15 cellular contexts compared by ENCODE assay signal in genomic region chr5:75640395-75640794, GRCh38. TPM values are rescaled to one million over a fixed set of nuclear protein-coding genes. Genes with fewer than 3 reads are reported as not detected.
DNase-seq lines count a peak whose midpoint lies in the region; ATAC-seq and TF ChIP-seq lines count a peak whose summit lies in the region.
"Had no signal": no experiment of that assay in that cellular context is flagged by ENCODE, and none has a peak within 500 bp of the region (broad histone marks: within the 10 kb centered on the region; RNA-seq: fewer than 3 reads in every experiment).

No MANE protein-coding gene starts in this region.

- H3K27ac ChIP-seq in mammary epithelial cell (ENCODE audit: insufficient read depth, low read depth, low read length) = peak overlapping the region; percentile 66

- no peaks in the 10 kb centered on the region for H3K9me3 Mint-ChIP-seq in stimulated activated memory B cell treated with anti-CD40 and anti-IgM and Interleukin-4, amounts not matched to agents 10 μg/mL and 1 μg/mL and 100 μg/mL, for 72 hours
- H3K9me3 Mint-ChIP-seq: natural killer cell had no signal

- no peak overlapping the region for H3K4me3 Mint-ChIP-seq in stimulated activated memory B cell treated with anti-CD40 and anti-IgM and Interleukin-4, amounts not matched to agents 10 μg/mL and 1 μg/mL and 100 μg/mL, for 72 hours
- H3K4me3 Mint-ChIP-seq: activated naive CD8-positive, alpha-beta T cell treated with anti-CD3 and anti-CD28 coated beads, Interleukin-2, amount 50 U/mL, for 24 hours; natural killer cell had no signal

- no peaks in the 10 kb centered on the region for H3K36me3 ChIP-seq in mammary epithelial cell (ENCODE audit: insufficient read depth, low read length)

- in situ Hi-C loops in mammary epithelial cell (cut with MboI; ENCODE audit: low sequenced_read_pairs in 2 of 2) = no loop called here

- DNase-seq in AG08396 (ENCODE audit: low spot score) (peak; percentile 83), HT1080 (ENCODE audit: low read depth) (peak; percentile 73), mammary epithelial cell (peak; percentile 60), iris pigment epithelial cell (ENCODE audit: low read depth) (peak; percentile 95), left ventricle myocardium superior (no peak), NCI-H2227 treated with DMSO at 0.1 percent for 48 hours (lab: John Stamatoyannopoulos, UW) (no peak)
- DNase-seq in stimulated activated CD4-positive, alpha-beta T cell treated with anti-CD3 and anti-CD28 coated beads, Interleukin-2, amount 100 ng/mL, for 24 hours = no peak
- DNase-seq: activated CD8-positive, alpha-beta memory T cell treated with anti-CD3 and anti-CD28 coated beads, Interleukin-2, amount 50 U/mL, for 4 hours; activated naive CD8-positive, alpha-beta T cell treated with anti-CD3 and anti-CD28 coated beads, Interleukin-2, amount 50 U/mL, for 24 hours; C1 segment of cervical spinal cord; KG1; kidney; natural killer cell had no signal

- H3K27ac Mint-ChIP-seq in stimulated activated memory B cell treated with anti-CD40 and anti-IgM and Interleukin-4, amounts not matched to agents 10 μg/mL and 1 μg/mL and 100 μg/mL, for 72 hours = no peak overlapping the region
- H3K27ac Mint-ChIP-seq: activated naive CD8-positive, alpha-beta T cell treated with anti-CD3 and anti-CD28 coated beads, Interleukin-2, amount 50 U/mL, for 24 hours; natural killer cell had no signal

- BruUV-seq in mammary epithelial cell (replicated peaks; lab: Mats Ljungman, UMichigan) = no TSS peak

- H2AFZ ChIP-seq in mammary epithelial cell (ENCODE audit: low read depth, low read length) = peak overlapping the region; percentile 2

- CTCF ChIA-PET in mammary epithelial cell (lab: Charles Lee; ENCODE audit: low non-redundant PET) = no interaction called here

- peaks cover 14% of the 10 kb centered on the region for H3K4me1 ChIP-seq in mammary epithelial cell (ENCODE audit: insufficient read depth, low read length)

- intact Hi-C loops in mammary epithelial cell (cut with micrococcal nuclease) = no loop called here
- intact Hi-C loops in left ventricle myocardium superior (cut with micrococcal nuclease) = no loop called here

- no peaks in the 10 kb centered on the region for H3K9me3 ChIP-seq in mammary epithelial cell (replicated peaks; ENCODE audit: insufficient read depth, low read length)

- H4K20me1 ChIP-seq in mammary epithelial cell (ENCODE audit: insufficient read depth, low read length) = no peaks in the 10 kb centered on the region

- no peaks in the 10 kb centered on the region for H3K27me3 ChIP-seq in mammary epithelial cell (ENCODE audit: insufficient read depth, low read length)

- no peak overlapping the region for H3K4me3 ChIP-seq in mammary epithelial cell (replicated peaks in 1 of 3; ENCODE audit: insufficient read depth in 1 of 3, low read depth in 2 of 3, low read length in 3 of 3)
- H3K4me3 ChIP-seq: smooth muscle cell had no signal

- H3K27me3 Mint-ChIP-seq in stimulated activated memory B cell treated with anti-CD40 and anti-IgM and Interleukin-4, amounts not matched to agents 10 μg/mL and 1 μg/mL and 100 μg/mL, for 72 hours = no peaks in the 10 kb centered on the region

- H3K4me2 ChIP-seq in mammary epithelial cell (ENCODE audit: insufficient read depth, low read depth, low read length) = peak overlapping the region; percentile 71
- H3K4me2 ChIP-seq: smooth muscle cell had no signal

- H3K79me2 ChIP-seq in mammary epithelial cell (ENCODE audit: insufficient read depth, low read length) = no peaks in the 10 kb centered on the region

- H3K36me3 Mint-ChIP-seq in stimulated activated memory B cell treated with anti-CD40 and anti-IgM and Interleukin-4, amounts not matched to agents 10 μg/mL and 1 μg/mL and 100 μg/mL, for 72 hours = peaks cover 10% of the 10 kb centered on the region
- H3K36me3 Mint-ChIP-seq: natural killer cell had no signal

- dilution Hi-C loops in mammary epithelial cell (cut with HindIII; ENCODE audit: low sequenced_read_pairs) = no loop called here

- TF ChIP-seq CTCF in mammary epithelial cell (conservative IDR thresholded peaks at IDR 0.05 in 1 of 2, IDR thresholded peaks at IDR 0.05 in 1 of 2; ENCODE audit: extremely low read depth in 1 of 2, insufficient read depth in 1 of 2, low read depth in 1 of 2, low read length in 2 of 2) = no peak

- no peak overlapping the region for H3K9ac ChIP-seq in mammary epithelial cell (ENCODE audit: insufficient read depth, low read length)

- ATAC-seq in left ventricle myocardium superior = no peak
- no peak for ATAC-seq in stimulated activated memory B cell treated with anti-CD40 and anti-IgM and Interleukin-4, amounts not matched to agents 10 μg/mL and 1 μg/mL and 100 μg/mL, for 72 hours
- ATAC-seq: activated naive CD8-positive, alpha-beta T cell treated with anti-CD3 and anti-CD28 coated beads, Interleukin-2, amount 50 U/mL, for 24 hours; natural killer cell had no signal

- H3K4me1 Mint-ChIP-seq in stimulated activated memory B cell treated with anti-CD40 and anti-IgM and Interleukin-4, amounts not matched to agents 10 μg/mL and 1 μg/mL and 100 μg/mL, for 72 hours = no peaks in the 10 kb centered on the region
- H3K4me1 Mint-ChIP-seq: activated naive CD8-positive, alpha-beta T cell treated with anti-CD3 and anti-CD28 coated beads, Interleukin-2, amount 50 U/mL, for 24 hours; natural killer cell had no signal

RNA-seq across cellular contexts. Expression of gene ANKDD1B, which starts 29.1 kb away (rescaled TPM):
- 0.03 TPM in 1 of 2 replicates, not detected in the other for total RNA-seq in HT1080 (2014; rRNA removed; shearing (Covaris generic))
- 0.03 TPM in 1 of 2 replicates, not detected in the other for polyA plus RNA-seq in HT1080 (2015; cell fraction: cytosol; rRNA removed)
- 0.17 TPM in 1 of 2 replicates, not detected in the other for polyA plus RNA-seq in HT1080 (2015; cell fraction: nucleus; rRNA removed)
- 1 to 10 TPM in 1 of 2 donors, under 1 TPM in 1; 0.52 to 1.5 TPM for total RNA-seq in mammary epithelial cell
- 0.06 TPM for polyA plus RNA-seq in mammary epithelial cell
- polyA minus RNA-seq in mammary epithelial cell = not detected
- total RNA-seq in left ventricle myocardium superior = 0.25 TPM
- polyA plus RNA-seq: smooth muscle cell had no signal

Comparison
In these comparisons a context has a peak if more than half of its experiments do, and no peak if none do; other contexts are left out.
1. DNase-seq: peak in AG08396 (single experiment), HT1080 (single experiment), mammary epithelial cell (single experiment) and iris pigment epithelial cell (single experiment); none in stimulated activated CD4-positive, alpha-beta T cell treated with anti-CD3 and anti-CD28 coated beads, Interleukin-2, amount 100 ng/mL, for 24 hours (0 of 2), left ventricle myocardium superior (single experiment) and NCI-H2227 treated with DMSO at 0.1 percent for 48 hours (single experiment).